23 cellular contexts compared by ENCODE assay signal in genomic region chr7:116461500-116461899, GRCh38. TPM values are rescaled to one million over a fixed set of nuclear protein-coding genes. Genes with fewer than 3 reads are reported as not detected.
DNase-seq lines count a peak whose midpoint lies in the region; ATAC-seq, FAIRE-seq and TF ChIP-seq lines count a peak whose summit lies in the region.
"Had no signal": no experiment of that assay in that cellular context is flagged by ENCODE, and none has a peak within 500 bp of the region (broad histone marks: within the 10 kb centered on the region; RNA-seq: fewer than 3 reads in every experiment).

No MANE protein-coding gene starts in this region.

- H3K4me2 ChIP-seq in fibroblast of lung (ENCODE audit: extremely low read depth, insufficient read depth, low read length) (peak overlapping the region; percentile 75), Karpas-422 (ENCODE audit: low read depth, low read length, poor library complexity, severe bottlenecking) (no peak overlapping the region)

- H3K27ac ChIP-seq in cardiac muscle cell, result no peak overlapping the region
- no peak overlapping the region for H3K27ac ChIP-seq in left ventricle myocardium inferior (replicated peaks)
- peak overlapping the region; percentile 72 for H3K27ac ChIP-seq in RWPE2 (ENCODE audit: poor library complexity, severe bottlenecking)
- H3K27ac ChIP-seq in fibroblast of lung (ENCODE audit: insufficient read depth, low read length), result no peak overlapping the region
- H3K27ac ChIP-seq in small intestine (ENCODE audit: low read depth in 1 of 2, low read length in 1 of 2), result no peak overlapping the region
- no peak overlapping the region for H3K27ac ChIP-seq in pancreas
- no peak overlapping the region for H3K27ac ChIP-seq in Karpas-422 (ENCODE audit: low read length)
- H3K27ac ChIP-seq: Peyer's patch, skin epidermis, upper lobe of left lung had no signal

- H3K9me2 ChIP-seq in Karpas-422 (replicated peaks; ENCODE audit: insufficient read depth, low read length), result no peaks in the 10 kb centered on the region

- H3K9me3 ChIP-seq in cardiac muscle cell (ENCODE audit: low read depth) (no peaks in the 10 kb centered on the region), left ventricle myocardium inferior (replicated peaks) (no peaks in the 10 kb centered on the region), RWPE2 (ENCODE audit: severe bottlenecking) (no peaks in the 10 kb centered on the region), fibroblast of lung (ENCODE audit: control insufficient read depth, insufficient read depth, low read depth, low read length) (no peaks in the 10 kb centered on the region), small intestine (ENCODE audit: control insufficient read depth, low read depth) (no peaks in the 10 kb centered on the region), pancreas (no peaks in the 10 kb centered on the region), Karpas-422 (ENCODE audit: low read length) (no peaks in the 10 kb centered on the region)
- H3K9me3 ChIP-seq: MG63, Peyer's patch, upper lobe of left lung had no signal

- H2AFZ ChIP-seq in fibroblast of lung (ENCODE audit: low read length) (no peak overlapping the region), Karpas-422 (ENCODE audit: low read length) (no peak overlapping the region)

- H3K9ac ChIP-seq in fibroblast of lung (ENCODE audit: insufficient read depth, low read length), result no peak overlapping the region
- no peak overlapping the region for H3K9ac ChIP-seq in Karpas-422 (ENCODE audit: low read length)

- H3K36me3 ChIP-seq in cardiac muscle cell (no peaks in the 10 kb centered on the region), left ventricle myocardium inferior (no peaks in the 10 kb centered on the region), RWPE2 (ENCODE audit: low read depth) (no peaks in the 10 kb centered on the region), fibroblast of lung (ENCODE audit: control insufficient read depth, insufficient read depth, low read length) (no peaks in the 10 kb centered on the region), small intestine (ENCODE audit: control insufficient read depth in 2 of 2, insufficient read depth in 2 of 2, low read length in 2 of 2) (no peaks in the 10 kb centered on the region), pancreas (no peaks in the 10 kb centered on the region), Karpas-422 (ENCODE audit: insufficient read depth, low read length) (no peaks in the 10 kb centered on the region)
- H3K36me3 ChIP-seq: MG63, Peyer's patch, upper lobe of left lung had no signal

- H4K20me1 ChIP-seq in fibroblast of lung (ENCODE audit: control insufficient read depth, extremely low read depth, insufficient read depth, low read length), result no peaks in the 10 kb centered on the region
- H4K20me1 ChIP-seq in Karpas-422 (ENCODE audit: insufficient read depth, low read depth, low read length), result no peaks in the 10 kb centered on the region

- DNase-seq in cardiac muscle cell (ENCODE audit: low read depth in 1 of 2, low spot score in 1 of 2) (no peak), left ventricle myocardium inferior (no peak), RWPE2 (ENCODE audit: low spot score) (no peak), fibroblast of lung (ENCODE audit: low read depth in 2 of 2) (no peak), small intestine (no peak), glomerular visceral epithelial cell (ENCODE audit: extremely low spot score) (no peak), pancreas (no peak), Karpas-422 (no peak)
- DNase-seq: activated CD4-positive, alpha-beta T cell treated with anti-CD3 and anti-CD28 coated beads for 48 hours; activated naive CD8-positive, alpha-beta T cell treated with anti-CD3 and anti-CD28 coated beads, Interleukin-2, amount 50 U/mL, for 24 hours; caudate nucleus; CD4-positive, alpha-beta memory T cell; H9; hippocampal formation; islet precursor cell; MG63; naive thymus-derived CD8-positive, alpha-beta T cell; NCI-H1694 treated with DMSO at 0.1 percent for 48 hours; Peyer's patch; stimulated activated CD4-positive, alpha-beta T cell treated with anti-CD3 and anti-CD28 coated beads, Interleukin-4, amount 100 ng/mL, for 24 hours; upper lobe of left lung had no signal

- H3K79me2 ChIP-seq in fibroblast of lung (ENCODE audit: control insufficient read depth, insufficient read depth, low read length), result no peaks in the 10 kb centered on the region
- H3K79me2 ChIP-seq in Karpas-422 (ENCODE audit: low read length), result no peaks in the 10 kb centered on the region

- intact Hi-C loops in left ventricle myocardium inferior (cut with micrococcal nuclease), result no loop called here
- intact Hi-C loops in pancreas (cut with DNase I), result no loop called here

- H3K4me1 ChIP-seq in cardiac muscle cell (ENCODE audit: low read depth) (no peaks in the 10 kb centered on the region), left ventricle myocardium inferior (peaks cover 22% of the 10 kb centered on the region), RWPE2 (ENCODE audit: insufficient read depth, poor library complexity, severe bottlenecking) (peaks cover 43% of the 10 kb centered on the region), fibroblast of lung (ENCODE audit: control insufficient read depth, extremely low read depth, insufficient read depth, low read length) (peaks cover 4% of the 10 kb centered on the region), small intestine (ENCODE audit: control insufficient read depth in 2 of 2, insufficient read depth in 1 of 2, low read depth in 1 of 2, low read length in 1 of 2) (no peaks in the 10 kb centered on the region), pancreas (no peaks in the 10 kb centered on the region), Karpas-422 (ENCODE audit: low read length) (no peaks in the 10 kb centered on the region)
- H3K4me1 ChIP-seq: Peyer's patch had no signal

- H3K4me3 ChIP-seq in cardiac muscle cell (no peak overlapping the region), left ventricle myocardium inferior (no peak overlapping the region), RWPE2 (ENCODE audit: severe bottlenecking) (no peak overlapping the region), fibroblast of lung (replicated peaks in 1 of 4; ENCODE audit: control extremely low read depth in 1 of 4, insufficient read depth in 1 of 4, low read depth in 3 of 4, low read length in 4 of 4) (peak overlapping the region in 2 of 4 experiments; percentile 14 to 23), small intestine (ENCODE audit: low read depth in 1 of 2, low read length in 2 of 2) (no peak overlapping the region), pancreas (no peak overlapping the region), Karpas-422 (ENCODE audit: low read length) (no peak overlapping the region)
- H3K4me3 ChIP-seq: MG63, Peyer's patch, skin epidermis, upper lobe of left lung had no signal

- peak; percentile 36 for TF ChIP-seq CTCF in cardiac muscle cell (IDR thresholded peaks at IDR 0.05; ENCODE audit: low read depth, low read length)
- no peak for TF ChIP-seq CTCF in left ventricle myocardium inferior (IDR thresholded peaks at IDR 0.05; ENCODE audit: borderline replicate concordance)
- TF ChIP-seq CTCF in RWPE2 (IDR thresholded peaks at IDR 0.05; ENCODE audit: poor library complexity, severe bottlenecking), result peak; percentile 38
- TF ChIP-seq CTCF in fibroblast of lung (conservative IDR thresholded peaks at IDR 0.05 in 1 of 2, IDR thresholded peaks at IDR 0.05 in 1 of 2; ENCODE audit: low read depth in 1 of 2, low read length in 2 of 2), result peak in 1 of 2 donors; percentile 39
- no peak for TF ChIP-seq CTCF in pancreas (IDR thresholded peaks at IDR 0.05)

- no peak for ATAC-seq in RWPE2 (ENCODE audit: low read depth)
- no peak for ATAC-seq in pancreas
- ATAC-seq: activated naive CD8-positive, alpha-beta T cell treated with anti-CD3 and anti-CD28 coated beads, Interleukin-2, amount 50 U/mL, for 24 hours; naive thymus-derived CD8-positive, alpha-beta T cell had no signal

- FAIRE-seq in small intestine (lab: Jason Lieb, UNC) (no peak), pancreas (lab: Jason Lieb, UNC) (no peak)
- FAIRE-seq: GM12891 had no signal

- no peaks in the 10 kb centered on the region for H3K27me3 ChIP-seq in cardiac muscle cell
- H3K27me3 ChIP-seq in left ventricle myocardium inferior (ENCODE audit: low read depth), result no peaks in the 10 kb centered on the region
- no peaks in the 10 kb centered on the region for H3K27me3 ChIP-seq in RWPE2 (ENCODE audit: insufficient read depth, poor library complexity, severe bottlenecking)
- H3K27me3 ChIP-seq in fibroblast of lung (ENCODE audit: control insufficient read depth, insufficient read depth, low read length), result no peaks in the 10 kb centered on the region
- H3K27me3 ChIP-seq in small intestine (ENCODE audit: control insufficient read depth in 2 of 2, insufficient read depth in 2 of 2, low read length in 2 of 2), result no peaks in the 10 kb centered on the region
- no peaks in the 10 kb centered on the region for H3K27me3 ChIP-seq in pancreas
- no peaks in the 10 kb centered on the region for H3K27me3 ChIP-seq in Karpas-422 (ENCODE audit: low read length)
- H3K27me3 ChIP-seq: MG63, Peyer's patch, upper lobe of left lung had no signal

RNA-seq across cellular contexts. Expression of gene CAV2, which starts 38.0 kb away (rescaled TPM):
- total RNA-seq in cardiac muscle cell, result 6.4 and 9.9 TPM in 2 replicates
- 17.4 and 18.0 TPM in 2 replicates for polyA plus RNA-seq in cardiac muscle cell
- 196 TPM for total RNA-seq in left ventricle myocardium inferior
- 60.1 and 119 TPM in 2 replicates for total RNA-seq in fibroblast of lung
- 217 and 288 TPM in 2 replicates for polyA plus RNA-seq in fibroblast of lung
- 118 and 133 TPM in 2 replicates for polyA plus RNA-seq in fibroblast of lung (2012)
- 162 and 212 TPM in 2 replicates for polyA minus RNA-seq in fibroblast of lung (ENCODE audit: low replicate concordance)
- polyA plus RNA-seq in small intestine, result 10 to 100 TPM in 1 of 3 donors, 1 to 10 TPM in 2; 7.2 to 17.2 (median 7.3) TPM
- total RNA-seq in pancreas, result 10 to 100 TPM; 15.0 to 27.6 (median 25.8) TPM
- polyA plus RNA-seq in pancreas, result 10 to 100 TPM; 18.5 to 26.6 TPM
- total RNA-seq in Karpas-422 (2014; rRNA removed; shearing (Covaris generic); ENCODE audit: low replicate concordance), result 1.2 TPM in 1 of 2 replicates, not detected in the other
- total RNA-seq: naive thymus-derived CD8-positive, alpha-beta T cell had no signal
- polyA plus RNA-seq: CD4-positive, alpha-beta memory T cell; naive thymus-derived CD8-positive, alpha-beta T cell had no signal

Comparison
In these comparisons a context has a peak if more than half of its experiments do, and no peak if none do; other contexts are left out.
1. CTCF ChIP-seq: peak in cardiac muscle cell (single experiment) and RWPE2 (single experiment); none in left ventricle myocardium inferior (single experiment) and pancreas (0 of 4).